ENCODE assay signal across 20 cellular contexts in the genomic region with DNA sequence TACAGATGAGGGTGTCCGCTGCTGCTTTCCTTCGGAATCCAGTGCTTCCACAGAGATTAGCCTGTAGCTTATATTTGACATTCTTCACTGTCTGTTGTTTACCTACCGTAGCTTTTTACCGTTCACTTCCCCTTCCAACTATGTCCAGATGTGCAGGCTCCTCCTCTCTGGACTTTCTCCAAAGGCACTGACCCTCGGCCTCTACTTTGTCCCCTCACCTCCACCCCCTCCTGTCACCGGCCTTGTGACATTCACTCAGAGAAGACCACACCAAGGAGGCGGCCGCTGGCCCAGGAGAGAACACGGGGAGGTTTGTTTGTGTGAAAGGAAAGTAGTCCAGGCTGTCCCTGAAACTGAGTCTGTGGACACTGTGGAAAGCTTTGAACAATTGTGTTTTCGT. TPM values are rescaled to one million over a fixed set of nuclear protein-coding genes. Genes with fewer than 3 reads are reported as not detected.
DNase-seq lines count a peak whose midpoint lies in the region; TF ChIP-seq lines count a peak whose summit lies in the region.
"Had no signal": no experiment of that assay in that cellular context is flagged by ENCODE, and none has a peak within 500 bp of the region (broad histone marks: within the 10 kb centered on the region; RNA-seq: fewer than 3 reads in every experiment).

No MANE protein-coding gene starts in this region.

- H3K27me3 ChIP-seq in liver (ENCODE audit: control insufficient read depth in 4 of 4, insufficient read depth in 4 of 4, low read length in 3 of 4) = no peaks in the 10 kb centered on the region
- H3K27me3 ChIP-seq: ascending aorta, left lung had no signal

- peak overlapping the region; percentile 79 to 82 for H3K27ac ChIP-seq in liver (ENCODE audit: low read depth in 1 of 2, low read length in 2 of 2)
- H3K27ac ChIP-seq: ascending aorta had no signal

- BruUV-seq in Calu3 (replicated peaks; lab: Mats Ljungman, UMichigan) = TSS peak; percentile 84

- H3K4me3 Mint-ChIP-seq in Calu3 (ENCODE audit: low read depth, unreplicated experiment) = no peak overlapping the region
- H3K4me3 Mint-ChIP-seq in brain = no peak overlapping the region
- H3K4me3 Mint-ChIP-seq: activated naive CD4-positive, alpha-beta T cell treated with anti-CD3 and anti-CD28 coated beads for 36 hours; stimulated activated effector memory CD8-positive, alpha-beta T cell treated with anti-CD3 and anti-CD28 coated beads, Interleukin-12 subunit alpha, Interleukin-12 subunit beta, amount 100 ng/mL, for 72 hours had no signal

- CTCF ChIA-PET in Calu3 (lab: Charles Lee) = no interaction called here

- peak overlapping the region; percentile 98 for H3K27ac Mint-ChIP-seq in Calu3 (ENCODE audit: unreplicated experiment)
- peak overlapping the region in 4 of 5 experiments; percentile 5 to 93 (median 52) for H3K27ac Mint-ChIP-seq in brain
- H3K27ac Mint-ChIP-seq: activated naive CD4-positive, alpha-beta T cell treated with anti-CD3 and anti-CD28 coated beads for 36 hours; stimulated activated effector memory CD8-positive, alpha-beta T cell treated with anti-CD3 and anti-CD28 coated beads, Interleukin-12 subunit alpha, Interleukin-12 subunit beta, amount 100 ng/mL, for 72 hours had no signal

- 29% methylated on average over 10 of the region's 10 CpGs for WGBS in liver

- peak in 1 of 2 donors; percentile 29 for TF ChIP-seq RAD21 in liver (IDR thresholded peaks at IDR 0.05)

- H3K4me1 Mint-ChIP-seq in Calu3 (ENCODE audit: low read depth, unreplicated experiment) (peaks cover 25% of the 10 kb centered on the region), brain (peaks cover 31% of the 10 kb centered on the region)

- H3K9me3 ChIP-seq in liver (ENCODE audit: control insufficient read depth in 4 of 4, low read length in 3 of 4) = no peaks in the 10 kb centered on the region
- H3K9me3 ChIP-seq: ascending aorta, left lung had no signal

- H3K9me3 Mint-ChIP-seq in Calu3 (ENCODE audit: low read depth, unreplicated experiment) = no peaks in the 10 kb centered on the region
- H3K9me3 Mint-ChIP-seq in brain = no peaks in the 10 kb centered on the region
- H3K9me3 Mint-ChIP-seq: activated naive CD4-positive, alpha-beta T cell treated with anti-CD3 and anti-CD28 coated beads for 36 hours; stimulated activated effector memory CD8-positive, alpha-beta T cell treated with anti-CD3 and anti-CD28 coated beads, Interleukin-12 subunit alpha, Interleukin-12 subunit beta, amount 100 ng/mL, for 72 hours had no signal

- TF ChIP-seq CTCF in Calu3 (IDR thresholded peaks at IDR 0.05; ENCODE audit: unreplicated experiment) (no peak), brain (conservative IDR thresholded peaks at IDR 0.05) (no peak), liver (IDR thresholded peaks at IDR 0.05; ENCODE audit: low read depth, low read length, missing input control) (no peak)

- intact Hi-C loops in Calu3 (cut with micrococcal nuclease; ENCODE audit: unreplicated experiment) = no loop called here
- intact Hi-C loops in posterior vena cava (cut with DNase I) = no loop called here

- DNase-seq in Calu3 (no peak), posterior vena cava (ENCODE audit: low spot score) (peak; percentile 60), NCI-H446 (lab: John Stamatoyannopoulos, UW) (no peak), NK-92 (lab: John Stamatoyannopoulos, UW; ENCODE audit: unreplicated experiment) (no peak), NCI-H69 (lab: John Stamatoyannopoulos, UW) (no peak)
- DNase-seq in activated CD8-positive, alpha-beta memory T cell treated with anti-CD3 and anti-CD28 coated beads, Interleukin-2, amount 50 U/mL, for 48 hours = no peak
- DNase-seq: activated CD4-positive, alpha-beta T cell treated with anti-CD3 and anti-CD28 coated beads, Interleukin-2, amount 50 U/mL, for 4 hours; activated naive CD4-positive, alpha-beta T cell treated with anti-CD3 and anti-CD28 coated beads for 36 hours; DND-41; foreskin melanocyte; left lung; NCI-H1417; NCI-H2171 treated with DMSO at 0.1 percent for 48 hours; NCI-H748 treated with DMSO at 0.1 percent for 48 hours; stimulated activated CD4-positive, alpha-beta T cell treated with anti-CD3 and anti-CD28 coated beads, Interleukin-15, amount 100 ng/mL, for 24 hours; SW 1271 had no signal

- no peaks in the 10 kb centered on the region for H3K27me3 Mint-ChIP-seq in Calu3 (ENCODE audit: unreplicated experiment)
- no peaks in the 10 kb centered on the region for H3K27me3 Mint-ChIP-seq in brain

- peaks cover 3 to 14% (median 9%) of the 10 kb centered on the region in 4 donors for H3K36me3 ChIP-seq in liver (ENCODE audit: control insufficient read depth in 4 of 4, insufficient read depth in 3 of 4, low read depth in 1 of 4, low read length in 3 of 4)

- peaks cover 8 to 59% (median 51%) of the 10 kb centered on the region in 4 donors for H3K4me1 ChIP-seq in liver (ENCODE audit: control insufficient read depth in 4 of 4, insufficient read depth in 4 of 4, low read length in 3 of 4)

- H3K36me3 Mint-ChIP-seq in Calu3 (ENCODE audit: insufficient read depth, unreplicated experiment) (peaks cover 29% of the 10 kb centered on the region), brain (peaks cover 74% of the 10 kb centered on the region)

- H3K4me3 ChIP-seq in liver (ENCODE audit: low read depth in 1 of 3, low read length in 3 of 3) = no peak overlapping the region
- H3K4me3 ChIP-seq: ascending aorta, left lung had no signal

- H3K9ac ChIP-seq in liver (ENCODE audit: low read depth in 1 of 2, low read length in 2 of 2) = no peak overlapping the region

TF ChIP-seq in liver, 16 proteins besides CTCF, POLR2A, EP300 and RAD21:
- peak; percentile 67 for TF ChIP-seq YY1 (IDR thresholded peaks at IDR 0.05)
- TF ChIP-seq RXRA (IDR thresholded peaks at IDR 0.05) = peak; percentile 86 to 89
- TF ChIP-seq SP1 (IDR thresholded peaks at IDR 0.05) = peak; percentile 88
- peak; percentile 83 for TF ChIP-seq HNF4G (IDR thresholded peaks at IDR 0.05)
- peak; percentile 95 to 96 for TF ChIP-seq HNF4A (conservative IDR thresholded peaks at IDR 0.05)
- TF ChIP-seq EGR1 (IDR thresholded peaks at IDR 0.05; ENCODE audit: low read depth in 2 of 2) = peak; percentile 63 to 74
- TF ChIP-seq, protein P1, sequence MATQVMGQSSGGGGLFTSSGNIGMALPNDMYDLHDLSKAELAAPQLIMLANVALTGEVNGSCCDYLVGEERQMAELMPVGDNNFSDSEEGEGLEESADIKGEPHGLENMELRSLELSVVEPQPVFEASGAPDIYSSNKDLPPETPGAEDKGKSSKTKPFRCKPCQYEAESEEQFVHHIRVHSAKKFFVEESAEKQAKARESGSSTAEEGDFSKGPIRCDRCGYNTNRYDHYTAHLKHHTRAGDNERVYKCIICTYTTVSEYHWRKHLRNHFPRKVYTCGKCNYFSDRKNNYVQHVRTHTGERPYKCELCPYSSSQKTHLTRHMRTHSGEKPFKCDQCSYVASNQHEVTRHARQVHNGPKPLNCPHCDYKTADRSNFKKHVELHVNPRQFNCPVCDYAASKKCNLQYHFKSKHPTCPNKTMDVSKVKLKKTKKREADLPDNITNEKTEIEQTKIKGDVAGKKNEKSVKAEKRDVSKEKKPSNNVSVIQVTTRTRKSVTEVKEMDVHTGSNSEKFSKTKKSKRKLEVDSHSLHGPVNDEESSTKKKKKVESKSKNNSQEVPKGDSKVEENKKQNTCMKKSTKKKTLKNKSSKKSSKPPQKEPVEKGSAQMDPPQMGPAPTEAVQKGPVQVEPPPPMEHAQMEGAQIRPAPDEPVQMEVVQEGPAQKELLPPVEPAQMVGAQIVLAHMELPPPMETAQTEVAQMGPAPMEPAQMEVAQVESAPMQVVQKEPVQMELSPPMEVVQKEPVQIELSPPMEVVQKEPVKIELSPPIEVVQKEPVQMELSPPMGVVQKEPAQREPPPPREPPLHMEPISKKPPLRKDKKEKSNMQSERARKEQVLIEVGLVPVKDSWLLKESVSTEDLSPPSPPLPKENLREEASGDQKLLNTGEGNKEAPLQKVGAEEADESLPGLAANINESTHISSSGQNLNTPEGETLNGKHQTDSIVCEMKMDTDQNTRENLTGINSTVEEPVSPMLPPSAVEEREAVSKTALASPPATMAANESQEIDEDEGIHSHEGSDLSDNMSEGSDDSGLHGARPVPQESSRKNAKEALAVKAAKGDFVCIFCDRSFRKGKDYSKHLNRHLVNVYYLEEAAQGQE (IDR thresholded peaks at IDR 0.05) = no peak
- TF ChIP-seq FOXA1 (IDR thresholded peaks at IDR 0.05) = peak; percentile 79
- peak; percentile 73 for TF ChIP-seq NR2F2 (IDR thresholded peaks at IDR 0.05)
- TF ChIP-seq JUND (IDR thresholded peaks at IDR 0.05) = peak in 1 of 2 donors; percentile 72
- TF ChIP-seq, protein P2, sequence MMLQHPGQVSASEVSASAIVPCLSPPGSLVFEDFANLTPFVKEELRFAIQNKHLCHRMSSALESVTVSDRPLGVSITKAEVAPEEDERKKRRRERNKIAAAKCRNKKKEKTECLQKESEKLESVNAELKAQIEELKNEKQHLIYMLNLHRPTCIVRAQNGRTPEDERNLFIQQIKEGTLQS (IDR thresholded peaks at IDR 0.05) = no peak
- TF ChIP-seq, protein P3, sequence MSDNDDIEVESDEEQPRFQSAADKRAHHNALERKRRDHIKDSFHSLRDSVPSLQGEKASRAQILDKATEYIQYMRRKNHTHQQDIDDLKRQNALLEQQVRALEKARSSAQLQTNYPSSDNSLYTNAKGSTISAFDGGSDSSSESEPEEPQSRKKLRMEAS (IDR thresholded peaks at IDR 0.05) = peak; percentile 90
- TF ChIP-seq, protein P4, sequence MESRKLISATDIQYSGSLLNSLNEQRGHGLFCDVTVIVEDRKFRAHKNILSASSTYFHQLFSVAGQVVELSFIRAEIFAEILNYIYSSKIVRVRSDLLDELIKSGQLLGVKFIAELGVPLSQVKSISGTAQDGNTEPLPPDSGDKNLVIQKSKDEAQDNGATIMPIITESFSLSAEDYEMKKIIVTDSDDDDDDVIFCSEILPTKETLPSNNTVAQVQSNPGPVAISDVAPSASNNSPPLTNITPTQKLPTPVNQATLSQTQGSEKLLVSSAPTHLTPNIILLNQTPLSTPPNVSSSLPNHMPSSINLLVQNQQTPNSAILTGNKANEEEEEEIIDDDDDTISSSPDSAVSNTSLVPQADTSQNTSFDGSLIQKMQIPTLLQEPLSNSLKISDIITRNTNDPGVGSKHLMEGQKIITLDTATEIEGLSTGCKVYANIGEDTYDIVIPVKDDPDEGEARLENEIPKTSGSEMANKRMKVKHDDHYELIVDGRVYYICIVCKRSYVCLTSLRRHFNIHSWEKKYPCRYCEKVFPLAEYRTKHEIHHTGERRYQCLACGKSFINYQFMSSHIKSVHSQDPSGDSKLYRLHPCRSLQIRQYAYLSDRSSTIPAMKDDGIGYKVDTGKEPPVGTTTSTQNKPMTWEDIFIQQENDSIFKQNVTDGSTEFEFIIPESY (IDR thresholded peaks at IDR 0.05) = peak; percentile 36
- TF ChIP-seq FOXA2 (IDR thresholded peaks at IDR 0.05) = peak; percentile 85
- TF ChIP-seq GABPA (IDR thresholded peaks at IDR 0.05 in 1 of 2, conservative IDR thresholded peaks at IDR 0.05 in 1 of 2) = no peak

RNA-seq across cellular contexts. Expression of a gene that starts 15.5 kb away (rescaled TPM):
- 153 and 174 TPM in 2 replicates for total RNA-seq in Calu3 (2022)
- 13.7 TPM for polyA plus RNA-seq in brain (ENCODE audit: insufficient read depth, low read depth, low replicate concordance)
- 1 to 10 TPM; 2.8 to 5.9 TPM for total RNA-seq in liver
- polyA plus RNA-seq in liver = 1 to 10 TPM; 4.0 to 5.0 TPM
- total RNA-seq in posterior vena cava = 1 to 10 TPM; 4.9 to 6.0 TPM
- total RNA-seq: activated naive CD4-positive, alpha-beta T cell treated with anti-CD3 and anti-CD28 coated beads for 36 hours had no signal

Comparison
In these comparisons a context has a peak if more than half of its experiments do, and no peak if none do; other contexts are left out.
1. RNA of a gene that starts 15.5 kb away (total RNA-seq): 153 to 174 TPM in Calu3; 4.9 to 6.0 TPM in posterior vena cava and 2.8 to 5.9 TPM in liver; every median in the first group is over 10 times any median in the second.